ENCODE assay signal across 18 cellular contexts in genomic region chr17:60534010-60534555, GRCh38.
"Had no signal": no experiment of that assay in that cellular context is flagged by ENCODE, and none has a peak within 500 bp of the region (broad histone marks: within the 10 kb centered on the region; RNA-seq: fewer than 3 reads in every experiment).

No MANE protein-coding gene starts in this region.

- H3K9me3 Mint-ChIP-seq: activated CD4-positive, alpha-beta memory T cell treated with anti-CD3 and anti-CD28 coated beads for 36 hours; activated naive CD8-positive, alpha-beta T cell treated with anti-CD3 and anti-CD28 coated beads for 36 hours had no signal

- H2AFZ ChIP-seq: hepatocyte had no signal

- H3K36me3 Mint-ChIP-seq: activated CD4-positive, alpha-beta memory T cell treated with anti-CD3 and anti-CD28 coated beads for 36 hours; activated naive CD8-positive, alpha-beta T cell treated with anti-CD3 and anti-CD28 coated beads for 36 hours had no signal

- H3K79me2 ChIP-seq: hepatocyte had no signal

- H3K27ac Mint-ChIP-seq: activated CD4-positive, alpha-beta memory T cell treated with anti-CD3 and anti-CD28 coated beads for 36 hours; activated naive CD8-positive, alpha-beta T cell treated with anti-CD3 and anti-CD28 coated beads for 36 hours; mesothelial cell of epicardium; T-helper 17 cell; WTC11 had no signal

- DNase-seq: activated CD4-positive, alpha-beta memory T cell treated with anti-CD3 and anti-CD28 coated beads for 36 hours; activated CD4-positive, alpha-beta T cell treated with anti-CD3 and anti-CD28 coated beads for 4 hours; activated naive CD4-positive, alpha-beta T cell; activated naive CD8-positive, alpha-beta T cell treated with anti-CD3 and anti-CD28 coated beads for 36 hours; body of pancreas; caudate nucleus; posterior cingulate gyrus; stimulated activated CD4-positive, alpha-beta T cell treated with anti-CD3 and anti-CD28 coated beads, Interleukin-2, amount 100 ng/mL, for 24 hours; stimulated activated naive CD4-positive, alpha-beta T cell treated with Interleukin-2 at 50 U/mL for 16 hours; T-helper 17 cell; tibial artery had no signal

- H3K4me3 ChIP-seq: body of pancreas, hepatocyte, lung, tibial artery had no signal

- H3K36me3 ChIP-seq: tibial artery had no signal

- H3K4me1 Mint-ChIP-seq: activated naive CD8-positive, alpha-beta T cell treated with anti-CD3 and anti-CD28 coated beads for 36 hours; mesothelial cell of epicardium; nephron; WTC11 had no signal

- H3K27me3 ChIP-seq: body of pancreas, hepatocyte, tibial artery had no signal

- H3K4me1 ChIP-seq: tibial artery had no signal

- H3K27ac ChIP-seq: body of pancreas, epithelial cell of prostate, hepatocyte, tibial artery had no signal

- H3K27me3 Mint-ChIP-seq: activated CD4-positive, alpha-beta memory T cell treated with anti-CD3 and anti-CD28 coated beads for 36 hours; activated naive CD8-positive, alpha-beta T cell treated with anti-CD3 and anti-CD28 coated beads for 36 hours had no signal

- H3K4me3 Mint-ChIP-seq: activated CD4-positive, alpha-beta memory T cell treated with anti-CD3 and anti-CD28 coated beads for 36 hours; activated naive CD8-positive, alpha-beta T cell treated with anti-CD3 and anti-CD28 coated beads for 36 hours; mesothelial cell of epicardium; nephron; T-helper 17 cell; WTC11 had no signal

- FAIRE-seq: urothelium cell line had no signal

- H3K9me3 ChIP-seq: body of pancreas, tibial artery had no signal

- ATAC-seq: T-helper 17 cell, WTC11 had no signal
